In the genomic region with DNA sequence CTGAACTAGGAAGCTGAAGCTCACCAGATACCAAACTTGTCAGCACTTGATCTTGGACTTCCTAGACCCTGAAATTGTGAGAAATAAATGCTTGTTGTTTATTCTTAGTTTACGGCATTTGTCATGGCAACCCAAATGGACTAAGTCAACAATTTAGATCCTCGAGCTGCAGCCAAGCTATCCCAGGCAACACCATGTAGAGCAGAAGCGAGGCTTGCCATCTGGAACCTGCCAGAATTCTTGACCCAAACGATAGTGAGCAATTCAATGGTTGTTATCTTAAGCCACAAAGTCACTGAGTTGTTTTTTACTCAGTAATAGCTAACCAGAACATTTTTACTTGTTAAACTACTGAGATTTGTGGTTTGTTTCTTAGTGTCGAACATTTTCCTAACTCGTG, we compare ENCODE assay signal across 19 cellular contexts.
DNase-seq lines count a peak whose midpoint lies in the region; ATAC-seq and TF ChIP-seq lines count a peak whose summit lies in the region.
"Had no signal": no experiment of that assay in that cellular context is flagged by ENCODE, and none has a peak within 500 bp of the region (broad histone marks: within the 10 kb centered on the region; RNA-seq: fewer than 3 reads in every experiment).

No MANE protein-coding gene starts in this region.

- intact Hi-C loops in mucosa of descending colon (cut with DNase I, micrococcal nuclease), result no loop called here
- intact Hi-C loops in thyroid gland (cut with DNase I), result no loop called here
- intact Hi-C loops in aorta (cut with DNase I), result no loop called here
- intact Hi-C loops in psoas muscle (cut with DNase I), result no loop called here

- H3K9me3 ChIP-seq in mucosa of descending colon (peaks cover 7% of the 10 kb centered on the region), thyroid gland (no peaks in the 10 kb centered on the region), aorta (ENCODE audit: control insufficient read depth, low read length) (no peaks in the 10 kb centered on the region), psoas muscle (no peaks in the 10 kb centered on the region)
- H3K9me3 ChIP-seq: A549 had no signal

- no peaks in the 10 kb centered on the region for H3K79me2 ChIP-seq in GM23338 (replicated peaks; ENCODE audit: insufficient read depth)

- in situ Hi-C loops in SK-MEL-5 (cut with HindIII; ENCODE audit: low pct_unique_long_range_greater_than_20kb, low sequenced_read_pairs), result no loop called here

- no peak overlapping the region for H3K4me2 ChIP-seq in GM23338
- H3K4me2 ChIP-seq: A549 had no signal

- H3K36me3 ChIP-seq in GM23338 (ENCODE audit: insufficient read depth) (no peaks in the 10 kb centered on the region), mucosa of descending colon (ENCODE audit: low read depth) (no peaks in the 10 kb centered on the region), thyroid gland (no peaks in the 10 kb centered on the region), aorta (ENCODE audit: control insufficient read depth in 1 of 2, insufficient read depth in 2 of 2, low read length in 1 of 2) (no peaks in the 10 kb centered on the region), psoas muscle (ENCODE audit: insufficient read depth in 1 of 2, low read depth in 1 of 2) (no peaks in the 10 kb centered on the region)

- H3K4me3 ChIP-seq in GM23338 (no peak overlapping the region), mucosa of descending colon (no peak overlapping the region), thyroid gland (replicated peaks in 1 of 3) (no peak overlapping the region), aorta (ENCODE audit: low read length in 2 of 2) (no peak overlapping the region), psoas muscle (no peak overlapping the region)
- H3K4me3 ChIP-seq: A549, GM23248 had no signal

- no peaks in the 10 kb centered on the region for H3F3A ChIP-seq in GM23338 (replicated peaks; ENCODE audit: low read depth)

- DNase-seq in GM23338 (ENCODE audit: low spot score) (no peak), SK-MEL-5 (ENCODE audit: low read depth, low spot score) (peak; percentile 21), kidney tubule cell (ENCODE audit: low spot score) (peak; percentile 16), mucosa of descending colon (peak in 1 of 3 donors; percentile 14), thyroid gland (no peak), UCSD-AML1 (lab: John Stamatoyannopoulos, UW; ENCODE audit: unreplicated experiment) (no peak), aorta (no peak), psoas muscle (no peak)
- DNase-seq: CD8-positive, alpha-beta T cell; COR-L47; DMS153; DMS79 treated with DMSO at 0.1 percent for 48 hours; EL; GDM1; GM23248; H9 had no signal

- H3K27ac Mint-ChIP-seq in GM23338, result no peak overlapping the region
- H3K27ac Mint-ChIP-seq: CD14-positive monocyte; CD8-positive, alpha-beta T cell had no signal

- H3K27me3 ChIP-seq in GM23338 (ENCODE audit: insufficient read depth) (no peaks in the 10 kb centered on the region), thyroid gland (no peaks in the 10 kb centered on the region), aorta (ENCODE audit: control insufficient read depth in 1 of 2, insufficient read depth in 2 of 2, low read length in 1 of 2) (no peaks in the 10 kb centered on the region), psoas muscle (ENCODE audit: insufficient read depth in 3 of 3, low read length in 2 of 3) (no peaks in the 10 kb centered on the region)

- no peaks in the 10 kb centered on the region for H3K27me3 Mint-ChIP-seq in GM23338 (ENCODE audit: insufficient read depth, low read depth, poor library complexity)

- TF ChIP-seq CTCF in GM23338 (conservative IDR thresholded peaks at IDR 0.05; ENCODE audit: low read depth in 2 of 2) (no peak), mucosa of descending colon (IDR thresholded peaks at IDR 0.05) (no peak), thyroid gland (IDR thresholded peaks at IDR 0.05) (no peak), psoas muscle (IDR thresholded peaks at IDR 0.05) (no peak)

- TF ChIP-seq POLR2A in thyroid gland (IDR thresholded peaks at IDR 0.05), result no peak

- no peaks in the 10 kb centered on the region for H3K9me3 Mint-ChIP-seq in GM23338
- H3K9me3 Mint-ChIP-seq: H9 had no signal

- no peaks in the 10 kb centered on the region for H3K4me1 Mint-ChIP-seq in GM23338
- H3K4me1 Mint-ChIP-seq: CD14-positive monocyte, H9 had no signal

- H3K9me2 ChIP-seq in GM23338 (ENCODE audit: insufficient read depth), result no peaks in the 10 kb centered on the region

- H3K4me3 Mint-ChIP-seq in GM23338, result no peak overlapping the region
- H3K4me3 Mint-ChIP-seq: CD14-positive monocyte; CD8-positive, alpha-beta T cell; H9 had no signal

- no peaks in the 10 kb centered on the region for H3K36me3 Mint-ChIP-seq in GM23338 (ENCODE audit: low read depth)
- H3K36me3 Mint-ChIP-seq: CD14-positive monocyte; CD8-positive, alpha-beta T cell had no signal

- WGBS in thyroid gland, 2 donors, result 62 to 71% methylated on average over 6 of the region's 6 CpGs
- WGBS in aorta, 2 donors, result 57 to 60% methylated on average over 6 of the region's 6 CpGs
- WGBS in psoas muscle, 3 donors, result 52 to 66% (median 55%) methylated on average over 6 of the region's 6 CpGs

- no peaks in the 10 kb centered on the region for H4K20me1 ChIP-seq in GM23338 (replicated peaks; ENCODE audit: insufficient read depth)

- ATAC-seq in GM23338 (no peak), mucosa of descending colon (peak; percentile 22), aorta (ENCODE audit: low FRiP score) (no peak), psoas muscle (no peak)
- ATAC-seq: A549; CD8-positive, alpha-beta T cell; HepG2 had no signal

- peak overlapping the region; percentile 30; the same call in 1 of the 2 replicates for H2AFZ ChIP-seq in GM23338
- H2AFZ ChIP-seq: GM23248 had no signal

- H3K27ac ChIP-seq in GM23338 (ENCODE audit: low read depth) (no peak overlapping the region), thyroid gland (no peak overlapping the region), aorta (ENCODE audit: low read depth in 1 of 2, low read length in 2 of 2) (no peak overlapping the region), psoas muscle (no peak overlapping the region)
- H3K27ac ChIP-seq: A549, GM23248 had no signal

- H3K4me1 ChIP-seq in GM23338 (ENCODE audit: insufficient read depth) (no peaks in the 10 kb centered on the region), mucosa of descending colon (ENCODE audit: low read depth) (no peaks in the 10 kb centered on the region), thyroid gland (no peaks in the 10 kb centered on the region), aorta (ENCODE audit: control insufficient read depth in 1 of 2, insufficient read depth in 2 of 2, low read length in 2 of 2) (no peaks in the 10 kb centered on the region), psoas muscle (no peaks in the 10 kb centered on the region)
- H3K4me1 ChIP-seq: A549 had no signal

TF ChIP-seq in GM23338, 12 proteins besides CTCF, POLR2A, EP300 and RAD21 (continues in another document):
- TF ChIP-seq EZH2 (IDR thresholded peaks at IDR 0.05; ENCODE audit: low read depth, unreplicated experiment) (no peak), POLR2AphosphoS5 (IDR thresholded peaks at IDR 0.05; ENCODE audit: low read depth) (no peak), NANOG (IDR thresholded peaks at IDR 0.05; ENCODE audit: borderline replicate concordance) (no peak)
- TF ChIP-seq, protein P1, sequence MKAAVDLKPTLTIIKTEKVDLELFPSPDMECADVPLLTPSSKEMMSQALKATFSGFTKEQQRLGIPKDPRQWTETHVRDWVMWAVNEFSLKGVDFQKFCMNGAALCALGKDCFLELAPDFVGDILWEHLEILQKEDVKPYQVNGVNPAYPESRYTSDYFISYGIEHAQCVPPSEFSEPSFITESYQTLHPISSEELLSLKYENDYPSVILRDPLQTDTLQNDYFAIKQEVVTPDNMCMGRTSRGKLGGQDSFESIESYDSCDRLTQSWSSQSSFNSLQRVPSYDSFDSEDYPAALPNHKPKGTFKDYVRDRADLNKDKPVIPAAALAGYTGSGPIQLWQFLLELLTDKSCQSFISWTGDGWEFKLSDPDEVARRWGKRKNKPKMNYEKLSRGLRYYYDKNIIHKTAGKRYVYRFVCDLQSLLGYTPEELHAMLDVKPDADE (IDR thresholded peaks at IDR 0.05), result no peak

Comparison
In these comparisons a context has a peak if more than half of its experiments do, and no peak if none do; other contexts are left out.
1. DNase-seq: peak in SK-MEL-5 (single experiment) and kidney tubule cell (single experiment); none in GM23338 (single experiment), thyroid gland (0 of 2), UCSD-AML1 (single experiment), aorta (0 of 2) and psoas muscle (0 of 2).